ENCODE assay signal across 35 cellular contexts in genomic region chr15:57973534-57973933, GRCh38.
"Had no signal": no experiment of that assay in that cellular context is flagged by ENCODE, and none has a peak within 500 bp of the region (broad histone marks: within the 10 kb centered on the region; RNA-seq: fewer than 3 reads in every experiment).

No MANE protein-coding gene starts in this region.

- ATAC-seq: activated naive CD4-positive, alpha-beta T cell treated with anti-CD3 and anti-CD28 coated beads, Interleukin-2, amount 50 U/mL, for 72 hours; activated naive CD8-positive, alpha-beta T cell treated with anti-CD3 and anti-CD28 coated beads, Interleukin-2, amount 50 U/mL, for 24 hours; activated T-cell treated with anti-CD3 and anti-CD28 coated beads, Interleukin-2, amount 50 U/mL, for 4 hours; activated T-cell treated with anti-CD3 and anti-CD28 coated beads, Interleukin-2, amount 50 U/mL, for 72 hours; activated T-helper 17 cell treated with anti-CD3 and anti-CD28 coated beads, Interleukin-2, amount 50 U/mL, for 72 hours; body of pancreas had no signal

- H3K4me3 ChIP-seq: adrenal gland, ascending aorta, body of pancreas, breast epithelium, cardiac muscle cell had no signal

- H3K4me1 ChIP-seq: adrenal gland, ascending aorta, body of pancreas, breast epithelium had no signal

- DNase-seq: activated effector memory CD4-positive, alpha-beta T cell treated with anti-CD3 and anti-CD28 coated beads, Interleukin-2, amount 50 U/mL, for 16 hours; activated effector memory CD4-positive, alpha-beta T cell treated with Interleukin-2 at 50 U/mL for 16 hours; activated gamma-delta T cell; activated gamma-delta T cell treated with Interleukin-2 at 50 U/mL for 16 hours; activated naive CD4-positive, alpha-beta T cell; activated naive CD4-positive, alpha-beta T cell treated with anti-CD3 and anti-CD28 coated beads for 36 hours; activated naive CD4-positive, alpha-beta T cell treated with anti-CD3 and anti-CD28 coated beads, Interleukin-2, amount 10 ng/mL, durations not matched to agents 7 days and 5 days; activated naive CD4-positive, alpha-beta T cell treated with anti-CD3 and anti-CD28 coated beads, Interleukin-2, amount 50 U/mL, for 16 hours; activated naive CD4-positive, alpha-beta T cell treated with Interleukin-2 at 50 U/mL for 16 hours; activated naive CD8-positive, alpha-beta T cell treated with anti-CD3 and anti-CD28 coated beads for 36 hours; activated naive CD8-positive, alpha-beta T cell treated with anti-CD3 and anti-CD28 coated beads, Interleukin-2, amount 10 ng/mL, durations not matched to agents 7 days and 5 days; activated naive CD8-positive, alpha-beta T cell treated with anti-CD3 and anti-CD28 coated beads, Interleukin-2, amount 50 U/mL, for 24 hours; activated T-cell treated with anti-CD3 and anti-CD28 coated beads for 4 hours; activated T-cell treated with anti-CD3 and anti-CD28 coated beads, Interleukin-2, amount 50 U/mL, for 1 hour; activated T-cell treated with anti-CD3 and anti-CD28 coated beads, Interleukin-2, amount 50 U/mL, for 24 hours; activated T-cell treated with anti-CD3 and anti-CD28 coated beads, Interleukin-2, amount 50 U/mL, for 4 hours; activated T-cell treated with anti-CD3 and anti-CD28 coated beads, Interleukin-2, amount 50 U/mL, for 48 hours; activated T-cell treated with anti-CD3 and anti-CD28 coated beads, Interleukin-2, amount 50 U/mL, for 72 hours; adrenal gland; amniotic stem cell; amygdala; anterior cingulate cortex; aorta; body of pancreas; brain microvascular endothelial cell; caudate nucleus; central memory CD4-positive, alpha-beta T cell; cerebellar nuclear complex had no signal

- H3K9me3 ChIP-seq: adrenal gland, ascending aorta, body of pancreas, breast epithelium had no signal

- FAIRE-seq: astrocyte, bronchial epithelial cell had no signal

- H3K27ac ChIP-seq: adrenal gland, ascending aorta, body of pancreas, brain microvascular endothelial cell, breast epithelium, cardiac muscle cell had no signal

- H3K36me3 ChIP-seq: adrenal gland, ascending aorta, brain microvascular endothelial cell, breast epithelium, cardiac muscle cell had no signal

- H3K27me3 ChIP-seq: adrenal gland, ascending aorta, body of pancreas, brain microvascular endothelial cell, breast epithelium, cardiac muscle cell had no signal
